24 cellular contexts compared by ENCODE assay signal in the genomic region with DNA sequence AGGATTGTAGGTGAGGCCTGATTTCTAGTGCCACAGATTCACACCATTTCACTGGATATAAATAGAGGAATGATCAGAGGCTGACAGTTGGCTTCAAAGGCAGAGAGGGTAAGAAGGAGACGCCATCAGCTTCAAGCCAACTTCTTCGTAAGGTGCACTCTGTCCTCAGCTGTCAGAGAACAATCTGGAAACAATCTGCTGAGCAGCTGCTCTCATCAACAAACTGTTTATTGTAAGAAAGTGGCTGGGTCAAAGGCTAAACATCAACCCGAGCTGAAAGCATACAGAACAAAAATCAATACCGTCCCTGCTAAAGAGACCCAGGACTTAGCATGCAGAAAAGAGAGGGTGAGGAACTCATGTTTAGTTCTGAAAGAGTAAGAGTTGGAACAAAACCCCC.
"Had no signal": no experiment of that assay in that cellular context is flagged by ENCODE, and none has a peak within 500 bp of the region (broad histone marks: within the 10 kb centered on the region; RNA-seq: fewer than 3 reads in every experiment).

No MANE protein-coding gene starts in this region.

- FAIRE-seq: astrocyte had no signal

- H3K36me3 ChIP-seq: breast epithelium, colonic mucosa, left ventricle myocardium inferior, neutrophil, ovary, vagina had no signal

- H3K27me3 Mint-ChIP-seq: T-cell, type B pancreatic cell had no signal

- H3K9me3 ChIP-seq: breast epithelium, colonic mucosa, left ventricle myocardium inferior, neutrophil, ovary, testis, vagina had no signal

- H3K4me3 Mint-ChIP-seq: activated T-cell treated with anti-CD3 and anti-CD28 coated beads, Interleukin-2, amount 50 U/mL, for 4 hours; endodermal cell; immature natural killer cell; nephron; T-cell; type B pancreatic cell had no signal

- H3K4me1 ChIP-seq: breast epithelium, colonic mucosa, testis, vagina had no signal

- H3K27ac ChIP-seq: breast epithelium, colonic mucosa, epithelial cell of prostate, left ventricle myocardium inferior, neutrophil, ovary, testis, vagina had no signal

- H3K27ac Mint-ChIP-seq: endodermal cell, T-cell, type B pancreatic cell had no signal

- H3K36me3 Mint-ChIP-seq: type B pancreatic cell had no signal

- H3K27me3 ChIP-seq: breast epithelium, colonic mucosa, neutrophil, ovary, testis, vagina had no signal

- ATAC-seq: activated T-cell treated with anti-CD3 and anti-CD28 coated beads, Interleukin-2, amount 50 U/mL, for 4 hours; sciatic nerve; T-cell had no signal

- H3K4me3 ChIP-seq: breast epithelium, colonic mucosa, left ventricle myocardium inferior, ovary, testis, vagina had no signal

- DNase-seq: activated CD4-positive, alpha-beta T cell treated with anti-CD3 and anti-CD28 coated beads for 1 hour; activated CD8-positive, alpha-beta memory T cell treated with anti-CD3 and anti-CD28 coated beads, Interleukin-2, amount 50 U/mL, for 48 hours; activated naive CD4-positive, alpha-beta T cell treated with anti-CD3 and anti-CD28 coated beads, Interleukin-2, amount 50 U/mL, for 16 hours; activated T-cell treated with anti-CD3 and anti-CD28 coated beads, Interleukin-2, amount 50 U/mL, for 4 hours; colonic mucosa; immature natural killer cell; kidney glomerular epithelial cell; left ventricle myocardium inferior; mammary epithelial cell; ovary; stimulated activated CD4-positive, alpha-beta T cell treated with anti-CD3 and anti-CD28 coated beads, Interleukin-2, amount 100 ng/mL, for 48 hours; stimulated activated CD8-positive, alpha-beta memory T cell treated with anti-CD3 and anti-CD28 coated beads, Interleukin-4, amount 100 ng/mL, for 48 hours; stimulated activated naive CD4-positive, alpha-beta T cell; T-cell had no signal

- H3K9me3 Mint-ChIP-seq: activated T-cell treated with anti-CD3 and anti-CD28 coated beads, Interleukin-2, amount 50 U/mL, for 4 hours; endodermal cell; immature natural killer cell; nephron; T-cell; type B pancreatic cell had no signal
